Comparison of ENCODE assay signal across 22 cellular contexts in genomic region chr3:62882676-62883228, GRCh38. TPM values are rescaled to one million over a fixed set of nuclear protein-coding genes. Genes with fewer than 3 reads are reported as not detected.
"Had no signal": no experiment of that assay in that cellular context is flagged by ENCODE, and none has a peak within 500 bp of the region (broad histone marks: within the 10 kb centered on the region; RNA-seq: fewer than 3 reads in every experiment).

No MANE protein-coding gene starts in this region.

- H3K4me1 Mint-ChIP-seq: activated naive CD8-positive, alpha-beta T cell treated with anti-CD3 and anti-CD28 coated beads, Interleukin-2, amount 10 ng/mL, durations not matched to agents 7 days and 5 days; immature natural killer cell; memory B cell; naive thymus-derived CD4-positive, alpha-beta T cell; T-helper 17 cell had no signal

- H3K27ac ChIP-seq: brain microvascular endothelial cell, colonic mucosa, gastroesophageal sphincter, heart left ventricle, neural progenitor cell, skin epidermis, tibial nerve had no signal

- H3K36me3 ChIP-seq: brain microvascular endothelial cell, colonic mucosa, gastroesophageal sphincter, heart left ventricle, neural progenitor cell, tibial nerve had no signal

- H3K9me3 Mint-ChIP-seq: activated naive CD8-positive, alpha-beta T cell treated with anti-CD3 and anti-CD28 coated beads, Interleukin-2, amount 10 ng/mL, durations not matched to agents 7 days and 5 days; memory B cell; neural progenitor cell had no signal

- H3K27ac Mint-ChIP-seq: activated naive CD8-positive, alpha-beta T cell treated with anti-CD3 and anti-CD28 coated beads, Interleukin-2, amount 10 ng/mL, durations not matched to agents 7 days and 5 days; immature natural killer cell; memory B cell; naive thymus-derived CD4-positive, alpha-beta T cell; neural progenitor cell; progenitor cell of endocrine pancreas; T-helper 17 cell had no signal

- H3K4me3 Mint-ChIP-seq: activated naive CD8-positive, alpha-beta T cell treated with anti-CD3 and anti-CD28 coated beads, Interleukin-2, amount 10 ng/mL, durations not matched to agents 7 days and 5 days; immature natural killer cell; memory B cell; naive thymus-derived CD4-positive, alpha-beta T cell; neural progenitor cell; T-helper 17 cell had no signal

- H3K4me1 ChIP-seq: colonic mucosa, gastroesophageal sphincter, heart left ventricle, tibial nerve had no signal

- H3K4me2 ChIP-seq: neural progenitor cell had no signal

- H3K4me3 ChIP-seq: colonic mucosa, gastroesophageal sphincter, heart left ventricle, neural progenitor cell, skin epidermis, tibial nerve had no signal

- H3K27me3 Mint-ChIP-seq: activated naive CD8-positive, alpha-beta T cell treated with anti-CD3 and anti-CD28 coated beads, Interleukin-2, amount 10 ng/mL, durations not matched to agents 7 days and 5 days; memory B cell; progenitor cell of endocrine pancreas; T-helper 17 cell had no signal

- ATAC-seq: gastroesophageal sphincter; heart left ventricle; left ventricle myocardium superior; naive thymus-derived CD4-positive, alpha-beta T cell; stimulated activated naive CD8-positive, alpha-beta T cell treated with anti-CD3 and anti-CD28 coated beads, Interleukin-15, Interleukin-2, amounts not matched to agents 100 U/mL and 50 U/mL, for 24 hours; T-helper 17 cell had no signal

- H2AFZ ChIP-seq: neural progenitor cell had no signal

- DNase-seq: activated CD4-positive, alpha-beta T cell treated with anti-CD3 and anti-CD28 coated beads, Interleukin-2, amount 50 U/mL, for 4 hours; activated gamma-delta T cell treated with Interleukin-2 at 50 U/mL for 16 hours; activated naive CD8-positive, alpha-beta T cell treated with anti-CD3 and anti-CD28 coated beads, Interleukin-2, amount 10 ng/mL, durations not matched to agents 7 days and 5 days; brain microvascular endothelial cell; central memory CD4-positive, alpha-beta T cell; colonic mucosa; heart left ventricle; immature natural killer cell; kidney glomerular epithelial cell; left ventricle myocardium superior; naive thymus-derived CD4-positive, alpha-beta T cell; stimulated activated naive CD8-positive, alpha-beta T cell treated with anti-CD3 and anti-CD28 coated beads, Interleukin-15, Interleukin-2, amounts not matched to agents 100 U/mL and 50 U/mL, for 24 hours; T-helper 17 cell had no signal

- H3K9me3 ChIP-seq: colonic mucosa, gastroesophageal sphincter, heart left ventricle, tibial nerve had no signal

- H3K36me3 Mint-ChIP-seq: activated naive CD8-positive, alpha-beta T cell treated with anti-CD3 and anti-CD28 coated beads, Interleukin-2, amount 10 ng/mL, durations not matched to agents 7 days and 5 days; immature natural killer cell; memory B cell; naive thymus-derived CD4-positive, alpha-beta T cell; neural progenitor cell had no signal

- H3K9ac ChIP-seq: neural progenitor cell had no signal

- H3K27me3 ChIP-seq: brain microvascular endothelial cell, colonic mucosa, neural progenitor cell had no signal

RNA-seq across cellular contexts. Expression of gene CADPS, which starts 7.5 kb away (rescaled TPM):
- total RNA-seq: activated CD8-positive, alpha-beta memory T cell treated with anti-CD3 and anti-CD28 coated beads for 36 hours; activated naive CD8-positive, alpha-beta T cell treated with anti-CD3 and anti-CD28 coated beads, Interleukin-2, amount 10 ng/mL, durations not matched to agents 7 days and 5 days; epithelial cell of proximal tubule; naive thymus-derived CD4-positive, alpha-beta T cell; osteoblast; T-helper 17 cell had no signal
- polyA plus RNA-seq: immature natural killer cell; naive thymus-derived CD4-positive, alpha-beta T cell had no signal
